Comparison of ENCODE assay signal across 8 cellular contexts in the genomic region with DNA sequence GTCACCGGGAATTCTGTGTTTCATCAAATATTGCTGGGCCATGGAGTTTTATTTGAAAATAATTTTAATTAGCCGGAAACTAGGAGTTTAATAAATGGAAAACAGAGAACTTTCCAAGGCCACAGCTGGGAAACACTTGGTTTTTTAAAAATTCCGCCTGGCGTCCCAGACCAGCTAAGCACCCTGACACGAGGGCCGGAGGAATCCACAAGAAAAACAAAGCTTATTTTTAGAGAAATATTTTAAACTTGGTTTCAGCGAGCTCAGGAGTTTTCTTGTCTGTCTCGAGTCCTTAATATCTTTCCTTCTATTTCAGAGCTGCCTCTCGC. TPM values are rescaled to one million over a fixed set of nuclear protein-coding genes. Genes with fewer than 3 reads are reported as not detected.
DNase-seq lines count a peak whose midpoint lies in the region; ATAC-seq and TF ChIP-seq lines count a peak whose summit lies in the region.

No MANE protein-coding gene starts in this region.

- H3K27me3 Mint-ChIP-seq in T-cell: no peaks in the 10 kb centered on the region

- H3K9me3 Mint-ChIP-seq in T-cell: no peaks in the 10 kb centered on the region

- TF ChIP-seq POLR2A in erythroblast (IDR thresholded peaks at IDR 0.05; ENCODE audit: low read length): no peak

- H3K27ac Mint-ChIP-seq in T-cell: peak overlapping the region; percentile 94 to 97

- H3K4me3 ChIP-seq in DOHH2 (ENCODE audit: low read length) (peak overlapping the region; percentile 93), psoas muscle (peak overlapping the region; percentile 75)

- POLR2A ChIA-PET in T-cell (lab: Charles Lee): interaction anchor here (0.5 to 1.9 kb wide), 13 partner anchors 10 to 88 kb away, joined by 3 to 22 read pairs (median 4); partner anchors contain the start of gene ZFP36L2 (in 1 of the 2)

- H3K4me3 Mint-ChIP-seq in T-cell: peak overlapping the region; percentile 67 to 98 (median 74)

- peak overlapping the region; percentile 84 for H3K4me2 ChIP-seq in DOHH2 (ENCODE audit: low read length)

- H3K79me2 ChIP-seq in DOHH2 (ENCODE audit: control insufficient read depth, low read length): peaks cover 23% of the 10 kb centered on the region

- peaks cover 47% of the 10 kb centered on the region for H3F3A ChIP-seq in DOHH2 (ENCODE audit: control insufficient read depth, insufficient read depth)

- no peaks in the 10 kb centered on the region for H3K9me3 ChIP-seq in DOHH2 (ENCODE audit: control insufficient read depth, insufficient read depth, low read length)
- H3K9me3 ChIP-seq in psoas muscle: no peaks in the 10 kb centered on the region

- H3K36me3 Mint-ChIP-seq in T-cell: peaks cover 19% of the 10 kb centered on the region

- H3K27me3 ChIP-seq in DOHH2 (ENCODE audit: control insufficient read depth, low read length) (no peaks in the 10 kb centered on the region), psoas muscle (ENCODE audit: insufficient read depth in 3 of 3, low read length in 2 of 3) (no peaks in the 10 kb centered on the region)

- CTCF ChIA-PET in T-cell (lab: Charles Lee): interaction anchor here (0.5 to 3.9 kb wide), 12 partner anchors 10 to 618 kb away, joined by 3 to 29 read pairs (median 10); partner anchors contain the start of gene ZFP36L2 (in 1 of the 2)

- intact Hi-C loops in psoas muscle (cut with DNase I): loop anchor here in 1 of 2 donors (2.0 kb wide), 2 partner anchors 39 to 193 kb away; no protein-coding TSS in a partner anchor

- peaks cover 60% of the 10 kb centered on the region for H3K4me1 ChIP-seq in DOHH2 (ENCODE audit: control insufficient read depth, low read length)
- H3K4me1 ChIP-seq in psoas muscle: peaks cover 58% of the 10 kb centered on the region

- H3K27ac ChIP-seq in DOHH2 (ENCODE audit: low read depth, low read length) (peak overlapping the region; percentile 95), psoas muscle (peak overlapping the region; percentile 91)

- peaks cover 56 to 61% (median 59%) of the 10 kb centered on the region in 3 donors for H3K4me1 Mint-ChIP-seq in T-cell

- TF ChIP-seq CTCF in DOHH2 (IDR thresholded peaks at IDR 0.05; ENCODE audit: low read depth, low read length, poor library complexity, severe bottlenecking) (no peak), psoas muscle (IDR thresholded peaks at IDR 0.05) (peak; percentile 9)

- ATAC-seq in T-cell (replicated peaks in 1 of 4) (no peak), psoas muscle (no peak)

- WGBS in psoas muscle, 3 donors: 9 to 13% (median 12%) methylated on average over 9 of the region's 9 CpGs

- no peak for DNase-seq in T-cell
- DNase-seq in fibroblast of peridontal ligament (ENCODE audit: extremely low read depth): peak; percentile 54
- DNase-seq in psoas muscle: no peak
- no peak for DNase-seq in GF-D8 (lab: John Stamatoyannopoulos, UW)
- DNase-seq in erythroblast (lab: John Stamatoyannopoulos, UW): no peak
- DNase-seq in COLO668 (lab: John Stamatoyannopoulos, UW; ENCODE audit: unreplicated experiment): no peak
- DNase-seq in mesenteric fat pad (ENCODE audit: low spot score): no peak

- H3K36me3 ChIP-seq in DOHH2 (ENCODE audit: control insufficient read depth, low read length): peaks cover 22% of the 10 kb centered on the region
- peaks cover 0 to 11% of the 10 kb centered on the region in 2 donors for H3K36me3 ChIP-seq in psoas muscle (ENCODE audit: insufficient read depth in 1 of 2, low read depth in 1 of 2)

- no peaks in the 10 kb centered on the region for H4K20me1 ChIP-seq in DOHH2 (ENCODE audit: control insufficient read depth, insufficient read depth, low read depth, low read length)

- no peaks in the 10 kb centered on the region for H3K9me2 ChIP-seq in DOHH2 (replicated peaks; ENCODE audit: control insufficient read depth, low read length)

RNA-seq across cellular contexts. Expression of gene ZFP36L2, which starts 8.2 kb away (rescaled TPM):
- 100 to 1,000 TPM; 329 to 974 (median 377) TPM for total RNA-seq in T-cell
- 100 to 1,000 TPM in 1 of 4 donors, 10 to 100 TPM in 3; 48.9 to 103 (median 71.4) TPM for total RNA-seq in psoas muscle
- polyA plus RNA-seq in psoas muscle: 10 to 100 TPM; 26.3 to 36.7 (median 34.5) TPM
- total RNA-seq in mesenteric fat pad: 237 TPM
